Comparison of ENCODE assay signal across 11 cellular contexts in the genomic region with DNA sequence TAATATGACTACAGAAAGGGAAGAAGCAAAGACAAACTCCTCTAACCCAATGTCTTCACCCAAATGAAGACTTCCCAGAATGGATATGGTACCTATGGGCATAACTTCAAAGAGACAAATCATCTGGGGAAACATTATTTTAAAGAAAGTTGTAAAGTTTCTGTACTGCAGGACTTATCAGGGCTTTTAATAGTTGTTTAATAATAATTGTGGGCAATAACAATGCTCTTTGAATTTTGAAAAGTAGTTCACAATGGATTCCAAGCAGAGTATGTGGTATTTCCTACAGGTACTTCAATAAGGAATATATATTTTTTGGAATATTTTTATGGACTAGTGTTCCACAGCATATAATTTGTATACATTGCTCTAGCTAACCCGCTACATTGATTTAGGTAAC.
"Had no signal": no experiment of that assay in that cellular context is flagged by ENCODE, and none has a peak within 500 bp of the region (broad histone marks: within the 10 kb centered on the region; RNA-seq: fewer than 3 reads in every experiment).

No MANE protein-coding gene starts in this region.

- FAIRE-seq: H1, H54 had no signal

- H3K36me3 ChIP-seq: HAP-1 had no signal

- H2AFZ ChIP-seq: GM23248 had no signal

- ATAC-seq: GM23338, HCT116 had no signal

- H3K4me3 ChIP-seq: GM23248, GM23338, HAP-1 had no signal

- H3K9ac ChIP-seq: GM23248 had no signal

- H3K4me1 ChIP-seq: HAP-1 had no signal

- H3K27ac ChIP-seq: GM23248 had no signal

- H3K4me2 ChIP-seq: GM23338 had no signal

- H3K9me3 ChIP-seq: HAP-1 had no signal

- DNase-seq: GM23248, GOT3, H7, H9, HCEC 1CT, HFFc6 had no signal
